In the genomic region with DNA sequence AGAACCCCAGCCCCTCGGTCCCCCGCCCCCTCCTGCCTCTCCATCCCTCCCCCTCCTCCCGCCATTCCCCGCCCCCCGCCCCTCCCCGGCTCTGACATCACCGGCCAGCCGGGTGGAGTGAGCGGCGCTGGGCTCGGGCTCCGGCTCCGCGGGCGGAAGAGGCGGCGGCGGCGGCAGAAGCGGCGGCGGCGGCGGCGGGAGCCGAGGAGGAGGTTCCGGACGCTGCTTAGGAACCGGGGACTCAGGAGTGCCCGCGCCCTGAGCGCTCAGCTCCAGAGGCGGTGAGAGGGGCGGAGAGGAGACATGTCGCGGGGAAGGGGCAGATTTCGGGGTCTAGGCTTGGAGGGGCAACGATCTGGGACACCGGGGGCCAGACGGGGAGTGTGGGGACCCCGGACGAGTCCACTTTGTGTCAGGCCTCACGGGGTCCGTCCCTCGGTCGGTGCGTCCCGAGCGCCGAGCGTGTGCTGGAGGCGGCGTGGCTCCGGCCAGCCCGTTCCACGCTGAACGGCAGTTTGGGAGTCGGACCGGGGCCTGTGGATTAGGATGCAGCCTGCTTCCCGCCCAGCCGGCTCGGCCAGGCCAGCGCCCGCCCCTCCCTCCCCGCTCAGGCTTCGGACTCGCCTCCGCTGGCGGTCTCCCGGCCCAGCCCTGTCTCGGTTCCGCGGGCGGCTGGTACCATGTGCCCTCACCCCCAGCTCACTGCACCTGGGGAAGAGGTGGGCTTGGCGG, we compare ENCODE assay signal across 8 cellular contexts. TPM values are rescaled to one million over a fixed set of nuclear protein-coding genes. Genes with fewer than 3 reads are reported as not detected.
DNase-seq lines count a peak whose midpoint lies in the region; ATAC-seq and TF ChIP-seq lines count a peak whose summit lies in the region.

A gene with protein sequence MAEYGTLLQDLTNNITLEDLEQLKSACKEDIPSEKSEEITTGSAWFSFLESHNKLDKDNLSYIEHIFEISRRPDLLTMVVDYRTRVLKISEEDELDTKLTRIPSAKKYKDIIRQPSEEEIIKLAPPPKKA (plus strand): TSS at position 143 of the 732 bp plus-strand sequence. CDS start 6,161 bp downstream, outside the sequence.

- H3K36me3 ChIP-seq in CD8-positive, alpha-beta T cell (ENCODE audit: insufficient read depth, low read length) = no peaks in the 10 kb centered on the region

- POLR2A ChIA-PET in CD8-positive, alpha-beta T cell (lab: Charles Lee) = interaction anchor here (0.9 to 1.4 kb wide), 4 partner anchors 8 to 87 kb away, joined by 3 read pairs; a partner anchor contains a TSS

- no peaks in the 10 kb centered on the region for H3K27me3 ChIP-seq in CD8-positive, alpha-beta T cell (ENCODE audit: insufficient read depth, low read length)

- peak; percentile 70 for ATAC-seq in CD8-positive, alpha-beta T cell
- ATAC-seq in GM19395 (IDR thresholded peaks at IDR 0.05; ENCODE audit: unreplicated experiment) = peak; percentile 46
- ATAC-seq in left ventricle myocardium superior = peak; percentile 86

- DNase-seq in CD8-positive, alpha-beta T cell = peak; percentile 19 to 80 (median 65)
- peak in 49 of 56 donors; percentile 33 to 86 (median 68) for DNase-seq in amygdala (lab: John Stamatoyannopoulos, UW)
- peak; percentile 91 for DNase-seq in left ventricle myocardium superior
- DNase-seq in pulmonary artery endothelial cell (ENCODE audit: low read depth, low spot score) = no peak
- DNase-seq in ureter (ENCODE audit: low spot score) = peak; percentile 79

- H3K27ac ChIP-seq in CD8-positive, alpha-beta T cell (ENCODE audit: low read depth, low read length) = peak within 1 kb of the TSS; percentile 57

- H3K9me3 ChIP-seq in CD8-positive, alpha-beta T cell (ENCODE audit: low read length) = no peaks in the 10 kb centered on the region

- intact Hi-C loops in CD8-positive, alpha-beta T cell (cut with DNase I, micrococcal nuclease) = loop anchor here (2.0 to 5.0 kb wide), 5 partner anchors 52 to 105 kb away; a partner anchor contains a TSS
- intact Hi-C loops in left ventricle myocardium superior (cut with micrococcal nuclease) = no loop called here

- peak within 1 kb of the TSS; percentile 69 for H3K4me3 ChIP-seq in CD8-positive, alpha-beta T cell (ENCODE audit: low read depth, low read length)

- H3K4me1 ChIP-seq in CD8-positive, alpha-beta T cell (ENCODE audit: insufficient read depth, low read length) = peaks cover 19% of the 10 kb centered on the region

- H3K4me3 Mint-ChIP-seq in CD8-positive, alpha-beta T cell = peak within 1 kb of the TSS; percentile 90
- peak within 1 kb of the TSS; percentile 92 for H3K4me3 Mint-ChIP-seq in T-helper 1 cell treated with Interleukin-12 subunit alpha and Interleukin-12 subunit beta and Interleukin-4 antibody, amounts not matched to agents 30 μg/mL and 1 μg/mL, for 36 hours

- peaks cover 36% of the 10 kb centered on the region for H3K4me1 Mint-ChIP-seq in CD8-positive, alpha-beta T cell (ENCODE audit: low read depth)
- H3K4me1 Mint-ChIP-seq in T-helper 1 cell treated with Interleukin-12 subunit alpha and Interleukin-12 subunit beta and Interleukin-4 antibody, amounts not matched to agents 30 μg/mL and 1 μg/mL, for 36 hours (ENCODE audit: low read depth) = peaks cover 46% of the 10 kb centered on the region

- H3K9me3 Mint-ChIP-seq in CD8-positive, alpha-beta T cell = no peaks in the 10 kb centered on the region
- H3K9me3 Mint-ChIP-seq in T-helper 1 cell treated with Interleukin-12 subunit alpha and Interleukin-12 subunit beta and Interleukin-4 antibody, amounts not matched to agents 30 μg/mL and 1 μg/mL, for 36 hours = no peaks in the 10 kb centered on the region

- TF ChIP-seq CTCF in CD8-positive, alpha-beta T cell (IDR thresholded peaks at IDR 0.05) = no peak

- peak; percentile 52 for TF ChIP-seq EP300 in Ishikawa (IDR thresholded peaks at IDR 0.05; ENCODE audit: borderline replicate concordance)

- CTCF ChIA-PET in CD8-positive, alpha-beta T cell (lab: Charles Lee) = interaction anchor here (4.8 kb wide), 1 partner anchor 13 kb away, joined by 40 read pairs; no protein-coding TSS in a partner anchor

- no peak for TF ChIP-seq RAD21 in Ishikawa (IDR thresholded peaks at IDR 0.05; ENCODE audit: low read depth)

- H3K36me3 Mint-ChIP-seq in CD8-positive, alpha-beta T cell = peaks cover 11% of the 10 kb centered on the region
- H3K36me3 Mint-ChIP-seq in T-helper 1 cell treated with Interleukin-12 subunit alpha and Interleukin-12 subunit beta and Interleukin-4 antibody, amounts not matched to agents 30 μg/mL and 1 μg/mL, for 36 hours (ENCODE audit: low read depth) = peaks cover 17% of the 10 kb centered on the region

- peak within 1 kb of the TSS; percentile 89 for H3K27ac Mint-ChIP-seq in CD8-positive, alpha-beta T cell
- H3K27ac Mint-ChIP-seq in T-helper 1 cell treated with Interleukin-12 subunit alpha and Interleukin-12 subunit beta and Interleukin-4 antibody, amounts not matched to agents 30 μg/mL and 1 μg/mL, for 36 hours = peak within 1 kb of the TSS; percentile 87

- H3K27me3 Mint-ChIP-seq in CD8-positive, alpha-beta T cell (ENCODE audit: low read depth) = no peaks in the 10 kb centered on the region
- no peaks in the 10 kb centered on the region for H3K27me3 Mint-ChIP-seq in T-helper 1 cell treated with Interleukin-12 subunit alpha and Interleukin-12 subunit beta and Interleukin-4 antibody, amounts not matched to agents 30 μg/mL and 1 μg/mL, for 36 hours (ENCODE audit: low read depth)

TF ChIP-seq in Ishikawa, 13 proteins besides CTCF, POLR2A, EP300 and RAD21:
- TF ChIP-seq TEAD4 (IDR thresholded peaks at IDR 0.05) = no peak
- TF ChIP-seq NFIC (IDR thresholded peaks at IDR 0.05) = no peak
- TF ChIP-seq, protein P1, sequence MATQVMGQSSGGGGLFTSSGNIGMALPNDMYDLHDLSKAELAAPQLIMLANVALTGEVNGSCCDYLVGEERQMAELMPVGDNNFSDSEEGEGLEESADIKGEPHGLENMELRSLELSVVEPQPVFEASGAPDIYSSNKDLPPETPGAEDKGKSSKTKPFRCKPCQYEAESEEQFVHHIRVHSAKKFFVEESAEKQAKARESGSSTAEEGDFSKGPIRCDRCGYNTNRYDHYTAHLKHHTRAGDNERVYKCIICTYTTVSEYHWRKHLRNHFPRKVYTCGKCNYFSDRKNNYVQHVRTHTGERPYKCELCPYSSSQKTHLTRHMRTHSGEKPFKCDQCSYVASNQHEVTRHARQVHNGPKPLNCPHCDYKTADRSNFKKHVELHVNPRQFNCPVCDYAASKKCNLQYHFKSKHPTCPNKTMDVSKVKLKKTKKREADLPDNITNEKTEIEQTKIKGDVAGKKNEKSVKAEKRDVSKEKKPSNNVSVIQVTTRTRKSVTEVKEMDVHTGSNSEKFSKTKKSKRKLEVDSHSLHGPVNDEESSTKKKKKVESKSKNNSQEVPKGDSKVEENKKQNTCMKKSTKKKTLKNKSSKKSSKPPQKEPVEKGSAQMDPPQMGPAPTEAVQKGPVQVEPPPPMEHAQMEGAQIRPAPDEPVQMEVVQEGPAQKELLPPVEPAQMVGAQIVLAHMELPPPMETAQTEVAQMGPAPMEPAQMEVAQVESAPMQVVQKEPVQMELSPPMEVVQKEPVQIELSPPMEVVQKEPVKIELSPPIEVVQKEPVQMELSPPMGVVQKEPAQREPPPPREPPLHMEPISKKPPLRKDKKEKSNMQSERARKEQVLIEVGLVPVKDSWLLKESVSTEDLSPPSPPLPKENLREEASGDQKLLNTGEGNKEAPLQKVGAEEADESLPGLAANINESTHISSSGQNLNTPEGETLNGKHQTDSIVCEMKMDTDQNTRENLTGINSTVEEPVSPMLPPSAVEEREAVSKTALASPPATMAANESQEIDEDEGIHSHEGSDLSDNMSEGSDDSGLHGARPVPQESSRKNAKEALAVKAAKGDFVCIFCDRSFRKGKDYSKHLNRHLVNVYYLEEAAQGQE (IDR thresholded peaks at IDR 0.05; ENCODE audit: low read depth) = no peak
- TF ChIP-seq, protein P2, sequence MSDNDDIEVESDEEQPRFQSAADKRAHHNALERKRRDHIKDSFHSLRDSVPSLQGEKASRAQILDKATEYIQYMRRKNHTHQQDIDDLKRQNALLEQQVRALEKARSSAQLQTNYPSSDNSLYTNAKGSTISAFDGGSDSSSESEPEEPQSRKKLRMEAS (IDR thresholded peaks at IDR 0.05) = peak; percentile 60; the same call in 1 of the 2 replicates
- peak; percentile 68; the same call in 1 of the 2 replicates for TF ChIP-seq ZBTB7A (IDR thresholded peaks at IDR 0.05; ENCODE audit: low read depth)
- TF ChIP-seq YY1 (IDR thresholded peaks at IDR 0.05; ENCODE audit: low read depth) = 0 out of 2 replicates have a peak, but pooled peaks have one; percentile 38
- no peak for TF ChIP-seq CREB1 (IDR thresholded peaks at IDR 0.05; ENCODE audit: low read depth)
- TF ChIP-seq, protein P3, sequence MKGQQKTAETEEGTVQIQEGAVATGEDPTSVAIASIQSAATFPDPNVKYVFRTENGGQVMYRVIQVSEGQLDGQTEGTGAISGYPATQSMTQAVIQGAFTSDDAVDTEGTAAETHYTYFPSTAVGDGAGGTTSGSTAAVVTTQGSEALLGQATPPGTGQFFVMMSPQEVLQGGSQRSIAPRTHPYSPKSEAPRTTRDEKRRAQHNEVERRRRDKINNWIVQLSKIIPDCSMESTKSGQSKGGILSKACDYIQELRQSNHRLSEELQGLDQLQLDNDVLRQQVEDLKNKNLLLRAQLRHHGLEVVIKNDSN (IDR thresholded peaks at IDR 0.05) = no peak
- no peak for TF ChIP-seq TCF12 (IDR thresholded peaks at IDR 0.05; ENCODE audit: low read depth)
- no peak for TF ChIP-seq EGR1 (IDR thresholded peaks at IDR 0.05)
- no peak for TF ChIP-seq CEBPB (IDR thresholded peaks at IDR 0.05)
- TF ChIP-seq FOXM1 (IDR thresholded peaks at IDR 0.05; ENCODE audit: borderline replicate concordance, low read depth) = no peak
- peak; percentile 18; the same call in 1 of the 2 replicates for TF ChIP-seq TAF1 (IDR thresholded peaks at IDR 0.05; ENCODE audit: low read depth)
TF ChIP-seq in Ishikawa: peak in this region for 4.

RNA-seq across cellular contexts. Expression of the gene that starts here (rescaled TPM):
- total RNA-seq in CD8-positive, alpha-beta T cell = 10 to 100 TPM in 1 of 2 experiments, 1 to 10 TPM in 1; 9.1 to 10.9 TPM
- 277 TPM for total RNA-seq in left ventricle myocardium superior
- 75.1 and 145 TPM in 2 replicates for total RNA-seq in pulmonary artery endothelial cell
- 133 TPM for total RNA-seq in ureter
